Comparison of ENCODE assay signal across 8 cellular contexts in the genomic region with DNA sequence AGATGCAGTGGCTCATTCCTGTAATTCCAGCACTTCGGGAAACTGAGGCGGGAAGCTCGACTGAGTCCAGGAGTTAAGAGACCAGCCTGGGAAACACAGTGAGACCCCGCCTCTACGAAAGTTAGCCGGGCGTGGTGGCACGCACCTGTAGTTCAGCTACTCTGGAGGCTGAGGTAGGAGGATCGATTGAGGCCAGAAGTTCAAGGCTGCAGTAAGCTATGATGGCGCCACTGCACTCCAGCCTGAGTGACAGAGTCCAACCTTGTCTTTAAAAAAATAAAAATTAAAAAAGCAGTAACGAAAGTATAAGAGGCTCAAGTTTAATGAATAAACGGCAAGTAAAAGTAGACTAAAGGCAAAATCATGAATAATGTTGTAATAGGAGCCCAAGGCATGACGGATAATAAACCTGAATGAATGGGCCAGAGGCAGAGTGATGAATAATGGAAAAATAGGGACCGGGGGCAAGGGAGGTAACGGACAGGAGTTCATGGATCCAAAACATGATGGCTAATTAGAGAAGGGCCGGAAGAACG.
DNase-seq lines count a peak whose midpoint lies in the region; ATAC-seq lines count a peak whose summit lies in the region.

No MANE protein-coding gene starts in this region.

- ATAC-seq in activated CD4-positive, CD25-positive, alpha-beta regulatory T cell treated with anti-CD3 and anti-CD28 coated beads, Interleukin-2, amount 50 U/mL, for 24 hours: no peak

- H3K4me1 ChIP-seq in ACC112 (ENCODE audit: control insufficient read depth, insufficient read depth, low read length, unreplicated experiment): peaks cover 6% of the 10 kb centered on the region
- H3K4me1 ChIP-seq in muscle layer of colon (ENCODE audit: insufficient read depth, low read length): peaks cover 22% of the 10 kb centered on the region

- H3K9me3 ChIP-seq in KOPT-K1 (ENCODE audit: insufficient read depth, low read length, poor library complexity, severe bottlenecking) (no peaks in the 10 kb centered on the region), muscle layer of colon (ENCODE audit: low read length) (no peaks in the 10 kb centered on the region)

- no peaks in the 10 kb centered on the region for H3K27me3 ChIP-seq in ACC112 (ENCODE audit: insufficient read depth, low read length)
- no peaks in the 10 kb centered on the region for H3K27me3 ChIP-seq in muscle layer of colon (ENCODE audit: control insufficient read depth in 1 of 2, insufficient read depth in 2 of 2, low read length in 2 of 2)

- H3K4me3 ChIP-seq in ACC112 (ENCODE audit: low read depth, low read length) (peak overlapping the region; percentile 69), muscle layer of colon (ENCODE audit: low read depth in 1 of 2, low read length in 2 of 2) (peak overlapping the region; percentile 43 to 78)

- H3K9ac ChIP-seq in muscle layer of colon (ENCODE audit: low read length): peak overlapping the region; percentile 32

- H3K36me3 ChIP-seq in ACC112 (ENCODE audit: insufficient read depth, low read length) (0 out of 2 replicates have a peak, but pooled peaks cover under 1% of the 10 kb centered on the region), KOPT-K1 (ENCODE audit: insufficient read depth, low read length) (peaks cover 27% of the 10 kb centered on the region), muscle layer of colon (ENCODE audit: insufficient read depth, low read length) (peaks cover 40% of the 10 kb centered on the region)

- H3K27ac ChIP-seq in ACC112 (ENCODE audit: low read depth, low read length) (peak overlapping the region; percentile 88), KOPT-K1 (ENCODE audit: low read depth, low read length, poor library complexity, severe bottlenecking) (peak overlapping the region; percentile 75), cingulate gyrus (ENCODE audit: low read depth, low read length) (peak overlapping the region; percentile 89), muscle layer of colon (ENCODE audit: low read depth, low read length) (no peak overlapping the region)

- H2AFZ ChIP-seq in ACC112 (ENCODE audit: low read length, unreplicated experiment): peak overlapping the region; percentile 68

- DNase-seq in HPDE6-E6E7 (ENCODE audit: extremely low spot score): no peak
- DNase-seq in NCI-H1092 treated with DMSO at 0.1 percent for 48 hours (lab: John Stamatoyannopoulos, UW): no peak
- DNase-seq in NCI-H187 treated with DMSO at 0.1 percent for 48 hours (lab: John Stamatoyannopoulos, UW): no peak

- H3K79me2 ChIP-seq in ACC112 (ENCODE audit: control insufficient read depth, insufficient read depth, low read length, unreplicated experiment): peaks cover 24% of the 10 kb centered on the region
